3 cellular contexts compared by ENCODE assay signal in the genomic region with DNA sequence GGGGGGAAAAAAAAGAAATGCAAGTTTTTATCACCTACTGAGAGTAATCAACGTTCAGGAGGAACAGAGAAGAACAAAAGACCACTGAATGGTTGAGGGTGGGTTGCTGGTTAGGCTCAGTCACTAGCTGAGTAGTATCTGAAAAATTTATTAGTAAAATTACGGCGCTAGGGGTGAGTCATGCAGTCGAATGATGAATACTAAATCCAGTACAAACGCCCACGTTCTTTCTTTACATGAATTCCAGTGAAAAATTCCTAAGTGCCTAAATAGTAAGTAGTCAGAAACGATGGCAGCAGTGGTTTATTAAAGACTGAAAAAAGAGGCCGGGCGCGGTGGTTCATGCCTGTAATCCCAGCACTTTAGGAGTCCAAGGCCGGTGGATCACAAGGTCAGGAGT.
TF ChIP-seq lines count a peak whose summit lies in the region.

No MANE protein-coding gene starts in this region.

TF ChIP-seq in SK-N-SH, 30 proteins besides CTCF, POLR2A, EP300 and RAD21:
- 0 out of 2 replicates have a peak, but pooled peaks have one; percentile 5 for TF ChIP-seq FOSL2 (IDR thresholded peaks at IDR 0.05; ENCODE audit: borderline replicate concordance, low read depth)
- TF ChIP-seq YY1 (IDR thresholded peaks at IDR 0.05; ENCODE audit: low read depth) = no peak

TF ChIP-seq in SK-N-SH treated with all-trans-retinoic acid at 6 μM for 48 hours, 23 proteins besides CTCF, POLR2A, EP300 and RAD21:
- TF ChIP-seq GLIS3 (CRISPR knock-in tag; IDR thresholded peaks at IDR 0.05) (no peak), ESRRG (CRISPR knock-in tag; IDR thresholded peaks at IDR 0.05) (no peak)
- TF ChIP-seq, protein P1, sequence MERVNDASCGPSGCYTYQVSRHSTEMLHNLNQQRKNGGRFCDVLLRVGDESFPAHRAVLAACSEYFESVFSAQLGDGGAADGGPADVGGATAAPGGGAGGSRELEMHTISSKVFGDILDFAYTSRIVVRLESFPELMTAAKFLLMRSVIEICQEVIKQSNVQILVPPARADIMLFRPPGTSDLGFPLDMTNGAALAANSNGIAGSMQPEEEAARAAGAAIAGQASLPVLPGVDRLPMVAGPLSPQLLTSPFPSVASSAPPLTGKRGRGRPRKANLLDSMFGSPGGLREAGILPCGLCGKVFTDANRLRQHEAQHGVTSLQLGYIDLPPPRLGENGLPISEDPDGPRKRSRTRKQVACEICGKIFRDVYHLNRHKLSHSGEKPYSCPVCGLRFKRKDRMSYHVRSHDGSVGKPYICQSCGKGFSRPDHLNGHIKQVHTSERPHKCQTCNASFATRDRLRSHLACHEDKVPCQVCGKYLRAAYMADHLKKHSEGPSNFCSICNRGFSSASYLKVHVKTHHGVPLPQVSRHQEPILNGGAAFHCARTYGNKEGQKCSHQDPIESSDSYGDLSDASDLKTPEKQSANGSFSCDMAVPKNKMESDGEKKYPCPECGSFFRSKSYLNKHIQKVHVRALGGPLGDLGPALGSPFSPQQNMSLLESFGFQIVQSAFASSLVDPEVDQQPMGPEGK (CRISPR knock-in tag; IDR thresholded peaks at IDR 0.05; ENCODE audit: borderline replicate concordance) = no peak
- TF ChIP-seq, protein P2, sequence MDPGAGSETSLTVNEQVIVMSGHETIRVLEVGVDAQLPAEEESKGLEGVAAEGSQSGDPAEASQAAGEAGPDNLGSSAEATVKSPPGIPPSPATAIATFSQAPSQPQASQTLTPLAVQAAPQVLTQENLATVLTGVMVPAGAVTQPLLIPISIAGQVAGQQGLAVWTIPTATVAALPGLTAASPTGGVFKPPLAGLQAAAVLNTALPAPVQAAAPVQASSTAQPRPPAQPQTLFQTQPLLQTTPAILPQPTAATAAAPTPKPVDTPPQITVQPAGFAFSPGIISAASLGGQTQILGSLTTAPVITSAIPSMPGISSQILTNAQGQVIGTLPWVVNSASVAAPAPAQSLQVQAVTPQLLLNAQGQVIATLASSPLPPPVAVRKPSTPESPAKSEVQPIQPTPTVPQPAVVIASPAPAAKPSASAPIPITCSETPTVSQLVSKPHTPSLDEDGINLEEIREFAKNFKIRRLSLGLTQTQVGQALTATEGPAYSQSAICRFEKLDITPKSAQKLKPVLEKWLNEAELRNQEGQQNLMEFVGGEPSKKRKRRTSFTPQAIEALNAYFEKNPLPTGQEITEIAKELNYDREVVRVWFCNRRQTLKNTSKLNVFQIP (CRISPR knock-in tag; IDR thresholded peaks at IDR 0.05; ENCODE audit: borderline replicate concordance, low read depth) = no peak

TF ChIP-seq in IMR-90, 13 proteins besides CTCF, POLR2A, EP300 and RAD21:
- TF ChIP-seq CEBPB (IDR thresholded peaks at IDR 0.05; ENCODE audit: low read depth, low read length) (no peak), SMC3 (IDR thresholded peaks at IDR 0.05; ENCODE audit: low read depth, low read length) (no peak), RCOR1 (IDR thresholded peaks at IDR 0.05; ENCODE audit: insufficient replicate concordance, low read length) (no peak), MAZ (IDR thresholded peaks at IDR 0.05; ENCODE audit: borderline replicate concordance, low read depth, low read length) (no peak), NFE2L2 (IDR thresholded peaks at IDR 0.05; ENCODE audit: low read depth, low read length) (no peak), MXI1 (IDR thresholded peaks at IDR 0.05; ENCODE audit: borderline replicate concordance, low read depth, low read length) (no peak), FOS (IDR thresholded peaks at IDR 0.05; ENCODE audit: low read depth, low read length) (no peak), BHLHE40 (IDR thresholded peaks at IDR 0.05; ENCODE audit: low read depth, low read length) (no peak), RFX5 (IDR thresholded peaks at IDR 0.05; ENCODE audit: low read depth, low read length) (no peak), CHD1 (IDR thresholded peaks at IDR 0.05; ENCODE audit: low read depth, low read length) (no peak), MAFK (IDR thresholded peaks at IDR 0.05; ENCODE audit: low read depth, low read length) (no peak)
- TF ChIP-seq, protein P3, sequence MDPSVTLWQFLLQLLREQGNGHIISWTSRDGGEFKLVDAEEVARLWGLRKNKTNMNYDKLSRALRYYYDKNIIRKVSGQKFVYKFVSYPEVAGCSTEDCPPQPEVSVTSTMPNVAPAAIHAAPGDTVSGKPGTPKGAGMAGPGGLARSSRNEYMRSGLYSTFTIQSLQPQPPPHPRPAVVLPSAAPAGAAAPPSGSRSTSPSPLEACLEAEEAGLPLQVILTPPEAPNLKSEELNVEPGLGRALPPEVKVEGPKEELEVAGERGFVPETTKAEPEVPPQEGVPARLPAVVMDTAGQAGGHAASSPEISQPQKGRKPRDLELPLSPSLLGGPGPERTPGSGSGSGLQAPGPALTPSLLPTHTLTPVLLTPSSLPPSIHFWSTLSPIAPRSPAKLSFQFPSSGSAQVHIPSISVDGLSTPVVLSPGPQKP (IDR thresholded peaks at IDR 0.05; ENCODE audit: borderline replicate concordance, low read depth, low read length) = no peak
- TF ChIP-seq, protein P4, sequence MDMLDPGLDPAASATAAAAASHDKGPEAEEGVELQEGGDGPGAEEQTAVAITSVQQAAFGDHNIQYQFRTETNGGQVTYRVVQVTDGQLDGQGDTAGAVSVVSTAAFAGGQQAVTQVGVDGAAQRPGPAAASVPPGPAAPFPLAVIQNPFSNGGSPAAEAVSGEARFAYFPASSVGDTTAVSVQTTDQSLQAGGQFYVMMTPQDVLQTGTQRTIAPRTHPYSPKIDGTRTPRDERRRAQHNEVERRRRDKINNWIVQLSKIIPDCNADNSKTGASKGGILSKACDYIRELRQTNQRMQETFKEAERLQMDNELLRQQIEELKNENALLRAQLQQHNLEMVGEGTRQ (IDR thresholded peaks at IDR 0.05; ENCODE audit: low read depth, low read length) = no peak
TF ChIP-seq in IMR-90: peak in this region for 0.
